In genomic region chr2:192195548-192196418, GRCh38 we compare ENCODE assay signal across 8 cellular contexts. TPM values are rescaled to one million over a fixed set of nuclear protein-coding genes. Genes with fewer than 3 reads are reported as not detected.
DNase-seq lines count a peak whose midpoint lies in the region; ATAC-seq and TF ChIP-seq lines count a peak whose summit lies in the region.

No MANE protein-coding gene starts in this region.

- peak; percentile 57 for DNase-seq in EH (ENCODE audit: low read depth)
- peak; percentile 69 for DNase-seq in GM23338 (ENCODE audit: low spot score)
- peak; percentile 66 to 79 for DNase-seq in SJCRH30
- peak in 9 of 10 donors; percentile 26 to 64 (median 44) for DNase-seq in dorsolateral prefrontal cortex
- DNase-seq in left lung: peak; percentile 29 to 76
- DNase-seq in stimulated activated naive CD8-positive, alpha-beta T cell treated with anti-CD3 and anti-CD28 coated beads, Interleukin-15, Interleukin-2, amounts not matched to agents 100 U/mL and 50 U/mL, for 24 hours: peak; percentile 4
- DNase-seq in 8988T: no peak

- no peaks in the 10 kb centered on the region for H3K79me2 ChIP-seq in GM23338 (replicated peaks; ENCODE audit: insufficient read depth)

- H3K4me3 Mint-ChIP-seq in GM23338: peak overlapping the region; percentile 72

- H3K9me3 Mint-ChIP-seq in GM23338: no peaks in the 10 kb centered on the region; the same call in 2 of the 3 replicates

- peaks cover 60% of the 10 kb centered on the region for H3K27me3 Mint-ChIP-seq in GM23338 (ENCODE audit: insufficient read depth, low read depth, poor library complexity)

- peak overlapping the region; percentile 99 for H2AFZ ChIP-seq in GM23338

- no peaks in the 10 kb centered on the region for H3K36me3 ChIP-seq in GM23338 (ENCODE audit: insufficient read depth)
- no peaks in the 10 kb centered on the region for H3K36me3 ChIP-seq in SJCRH30
- H3K36me3 ChIP-seq in left lung: no peaks in the 10 kb centered on the region

- peak overlapping the region; percentile 97 for H3K4me2 ChIP-seq in GM23338

- H3F3A ChIP-seq in GM23338 (replicated peaks; ENCODE audit: low read depth): peaks cover 9% of the 10 kb centered on the region

- H3K4me1 ChIP-seq in GM23338 (ENCODE audit: insufficient read depth) (peaks cover 20% of the 10 kb centered on the region), SJCRH30 (peaks cover 9% of the 10 kb centered on the region; the same call in 1 of the 2 replicates), left lung (peaks cover 19 to 25% of the 10 kb centered on the region in 2 donors)

- H3K4me3 ChIP-seq in GM23338: peak overlapping the region; percentile 85
- peak overlapping the region; percentile 66 for H3K4me3 ChIP-seq in SJCRH30
- peak overlapping the region; percentile 58 to 93 (median 78) for H3K4me3 ChIP-seq in dorsolateral prefrontal cortex
- H3K4me3 ChIP-seq in left lung: peak overlapping the region; percentile 30 to 34

- peaks cover 24% of the 10 kb centered on the region for H3K4me1 Mint-ChIP-seq in GM23338

- H3K9me3 ChIP-seq in SJCRH30 (replicated peaks) (no peaks in the 10 kb centered on the region), left lung (no peaks in the 10 kb centered on the region)

- no peaks in the 10 kb centered on the region for H3K36me3 Mint-ChIP-seq in GM23338 (ENCODE audit: low read depth)

- intact Hi-C loops in dorsolateral prefrontal cortex (cut with DNase I): loop anchor here (2.0 to 10.0 kb wide), 4 partner anchors 91 to 383 kb away; no protein-coding TSS in a partner anchor
- intact Hi-C loops in left lung (cut with DNase I): no loop called here

- no peak overlapping the region for H3K27ac Mint-ChIP-seq in GM23338

- H3K27ac ChIP-seq in GM23338 (ENCODE audit: low read depth) (no peak overlapping the region), SJCRH30 (no peak overlapping the region; the same call in 1 of the 2 replicates), dorsolateral prefrontal cortex (peak overlapping the region; percentile 84 to 98 (median 96)), left lung (no peak overlapping the region)

- H4K20me1 ChIP-seq in GM23338 (replicated peaks; ENCODE audit: insufficient read depth): peaks cover 3% of the 10 kb centered on the region; the same call in 1 of the 2 replicates

- H3K9me2 ChIP-seq in GM23338 (ENCODE audit: insufficient read depth): no peaks in the 10 kb centered on the region

- H3K27me3 ChIP-seq in GM23338 (ENCODE audit: insufficient read depth) (peaks cover 69% of the 10 kb centered on the region), SJCRH30 (no peaks in the 10 kb centered on the region; the same call in 1 of the 2 replicates), dorsolateral prefrontal cortex (peaks cover 0 to 35% (median 0%) of the 10 kb centered on the region in 45 donors), left lung (peaks cover 92 to 97% of the 10 kb centered on the region in 2 donors)

- ATAC-seq in GM23338 (peak; percentile 32), left lung (peak; percentile 63), GM18520 (IDR thresholded peaks at IDR 0.05; ENCODE audit: unreplicated experiment) (no peak)
- ATAC-seq in stimulated activated naive CD8-positive, alpha-beta T cell treated with anti-CD3 and anti-CD28 coated beads, Interleukin-15, Interleukin-2, amounts not matched to agents 100 U/mL and 50 U/mL, for 24 hours: peak; percentile 19

- TF ChIP-seq CTCF in GM23338 (conservative IDR thresholded peaks at IDR 0.05; ENCODE audit: low read depth in 2 of 2) (no peak), dorsolateral prefrontal cortex (IDR thresholded peaks at IDR 0.05 in 54 of 56, conservative IDR thresholded peaks at IDR 0.05 in 2 of 56; ENCODE audit: low read depth in 1 of 56, partially characterized antibody in 56 of 56) (no peak), left lung (IDR thresholded peaks at IDR 0.05) (no peak)

TF ChIP-seq in GM23338, 12 proteins besides CTCF, POLR2A, EP300 and RAD21 (continues in another document):
- TF ChIP-seq ZNF331 (CRISPR knock-in tag; IDR thresholded peaks at IDR 0.05; ENCODE audit: low read depth): no peak
- TF ChIP-seq CREB1 (CRISPR knock-in tag; IDR thresholded peaks at IDR 0.05; ENCODE audit: low read depth): no peak
- no peak for TF ChIP-seq REST (IDR thresholded peaks at IDR 0.05; ENCODE audit: unreplicated experiment)
- TF ChIP-seq EZH2phosphoT487 (IDR thresholded peaks at IDR 0.05; ENCODE audit: unreplicated experiment): no peak
- no peak for TF ChIP-seq STAT1 (IDR thresholded peaks at IDR 0.05; ENCODE audit: unreplicated experiment)
- TF ChIP-seq NANOG (IDR thresholded peaks at IDR 0.05; ENCODE audit: borderline replicate concordance): no peak
- no peak for TF ChIP-seq EZH2 (IDR thresholded peaks at IDR 0.05; ENCODE audit: low read depth, unreplicated experiment)

RNA-seq across cellular contexts. Expression of gene TMEFF2, which starts 1.1 kb away (rescaled TPM):
- total RNA-seq in GM23338 (2014; rRNA removed; shearing (Covaris generic)): 1.5 and 2.2 TPM in 2 replicates
- polyA plus RNA-seq in GM23338 (2016; fragmentation: Nextera tagmentation; extraction: Ambion mirVana): 1.7 and 2.1 TPM in 2 replicates
- total RNA-seq in SJCRH30 (2014; rRNA removed; shearing (Covaris generic)): 5.0 and 7.0 TPM in 2 replicates
- total RNA-seq in dorsolateral prefrontal cortex (10 to 100 TPM; 13.6 to 71.1 (median 44.6) TPM), left lung (not detected)

Comparison
In these comparisons a context has a peak if more than half of its experiments do, and no peak if none do; other contexts are left out.
1. H3K27ac ChIP-seq: peak in dorsolateral prefrontal cortex (59 of 59); none in GM23338 (single experiment), SJCRH30 (single experiment) and left lung (0 of 2).
2. H3K4me3 ChIP-seq: peak in every context shown above with its lines; median percentile 85 in GM23338; 78 in dorsolateral prefrontal cortex; 66 in SJCRH30; 32 in left lung.
3. intact Hi-C loops: an anchor here in dorsolateral prefrontal cortex (2.0 to 10.0 kb wide); none called in left lung.